9 cellular contexts compared by ENCODE assay signal in the genomic region with DNA sequence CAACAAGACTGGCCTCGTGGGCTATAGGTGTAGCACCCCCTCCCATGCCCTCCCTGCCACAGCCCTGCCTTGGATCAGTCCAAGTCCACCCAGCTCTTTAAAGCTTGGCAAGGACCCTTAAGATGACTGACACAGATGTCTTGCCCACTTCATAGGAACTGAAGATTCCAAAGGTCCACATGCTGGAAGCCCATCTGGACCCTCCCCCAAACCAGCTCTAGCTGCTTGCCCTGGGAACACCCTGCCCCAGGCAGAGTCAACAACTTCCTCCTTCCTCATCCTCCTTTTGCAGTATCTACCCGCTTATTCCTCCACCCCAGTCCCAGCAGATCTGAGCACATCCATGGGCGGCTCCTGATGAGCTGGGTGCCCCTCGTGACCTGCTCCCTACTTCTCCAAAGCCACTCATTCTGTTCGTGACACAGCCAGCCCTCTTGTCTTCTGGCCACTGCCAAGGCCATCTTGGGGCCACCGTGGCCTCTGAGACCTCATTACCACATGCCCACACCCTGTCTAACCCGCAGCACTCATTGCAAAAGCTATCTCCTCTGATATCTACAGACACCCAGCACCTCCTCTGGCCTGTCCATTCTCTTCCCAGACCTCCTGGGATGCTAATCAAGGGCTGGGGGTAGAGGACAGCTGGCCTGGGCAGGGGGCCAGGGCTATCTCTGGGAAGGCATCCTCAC. TPM values are rescaled to one million over a fixed set of nuclear protein-coding genes. Genes with fewer than 3 reads are reported as not detected.
DNase-seq lines count a peak whose midpoint lies in the region; ATAC-seq and TF ChIP-seq lines count a peak whose summit lies in the region.
"Had no signal": no experiment of that assay in that cellular context is flagged by ENCODE, and none has a peak within 500 bp of the region (broad histone marks: within the 10 kb centered on the region; RNA-seq: fewer than 3 reads in every experiment).

No MANE protein-coding gene starts in this region.

- no peak overlapping the region for H3K4me3 Mint-ChIP-seq in activated CD4-positive, alpha-beta T cell treated with anti-CD3 and anti-CD28 coated beads, Interleukin-2, amount 10 ng/mL, durations not matched to agents 7 days and 5 days
- H3K4me3 Mint-ChIP-seq in type B pancreatic cell, result peak overlapping the region; percentile 76

- TF ChIP-seq CTCF in VCaP (conservative IDR thresholded peaks at IDR 0.05) (peak; percentile 51), liver (IDR thresholded peaks at IDR 0.05; ENCODE audit: low read depth, low read length, missing input control) (no peak), type B pancreatic cell (conservative IDR thresholded peaks at IDR 0.05) (peak; percentile 42)

- peak overlapping the region; percentile 90 for H3K27ac ChIP-seq in VCaP
- peak overlapping the region; percentile 38 to 53 for H3K27ac ChIP-seq in liver (ENCODE audit: low read depth in 1 of 2, low read length in 2 of 2)

- no peak for DNase-seq in activated CD4-positive, alpha-beta T cell treated with anti-CD3 and anti-CD28 coated beads, Interleukin-2, amount 10 ng/mL, durations not matched to agents 7 days and 5 days
- DNase-seq in activated CD4-positive, alpha-beta T cell treated with anti-CD3 and anti-CD28 coated beads, Interleukin-2, amount 50 U/mL, for 4 hours, result no peak
- DNase-seq in type B pancreatic cell (ENCODE audit: extremely low spot score, unreplicated experiment) (no peak), NCI-H1436 (lab: John Stamatoyannopoulos, UW) (no peak)

- no peak overlapping the region for H3K9ac ChIP-seq in liver (ENCODE audit: low read depth in 1 of 2, low read length in 2 of 2)

- 53% methylated on average over 7 of the region's 7 CpGs for WGBS in liver

- no peaks in the 10 kb centered on the region for H3K27me3 Mint-ChIP-seq in activated CD4-positive, alpha-beta T cell treated with anti-CD3 and anti-CD28 coated beads, Interleukin-2, amount 10 ng/mL, durations not matched to agents 7 days and 5 days
- H3K27me3 Mint-ChIP-seq in type B pancreatic cell, result no peaks in the 10 kb centered on the region

- H3K36me3 ChIP-seq in liver (ENCODE audit: control insufficient read depth in 4 of 4, insufficient read depth in 3 of 4, low read depth in 1 of 4, low read length in 3 of 4), result no peaks in the 10 kb centered on the region

- peak overlapping the region; percentile 85 for H3K27ac Mint-ChIP-seq in activated CD4-positive, alpha-beta T cell treated with anti-CD3 and anti-CD28 coated beads, Interleukin-2, amount 10 ng/mL, durations not matched to agents 7 days and 5 days
- peak overlapping the region; percentile 73 for H3K27ac Mint-ChIP-seq in type B pancreatic cell

- ATAC-seq in GM18868 (IDR thresholded peaks at IDR 0.05; ENCODE audit: unreplicated experiment) (no peak), GM18907 (IDR thresholded peaks at IDR 0.05; ENCODE audit: unreplicated experiment) (no peak)

- CTCF ChIA-PET in activated CD4-positive, alpha-beta T cell treated with anti-CD3 and anti-CD28 coated beads, Interleukin-2, amount 10 ng/mL, durations not matched to agents 7 days and 5 days (lab: Charles Lee), result interaction anchor here (0.6 to 4.7 kb wide), 16 partner anchors 9 to 289 kb away, joined by 3 to 26 read pairs (median 6); partner anchors contain the start of genes CCDC51, SLC26A6 and TMA7

- no peaks in the 10 kb centered on the region for H3K36me3 Mint-ChIP-seq in activated CD4-positive, alpha-beta T cell treated with anti-CD3 and anti-CD28 coated beads, Interleukin-2, amount 10 ng/mL, durations not matched to agents 7 days and 5 days (ENCODE audit: low read depth)
- peaks cover 4% of the 10 kb centered on the region for H3K36me3 Mint-ChIP-seq in type B pancreatic cell

- no peak for TF ChIP-seq RAD21 in liver (IDR thresholded peaks at IDR 0.05)

- no peaks in the 10 kb centered on the region for H3K9me3 Mint-ChIP-seq in activated CD4-positive, alpha-beta T cell treated with anti-CD3 and anti-CD28 coated beads, Interleukin-2, amount 10 ng/mL, durations not matched to agents 7 days and 5 days
- H3K9me3 Mint-ChIP-seq in type B pancreatic cell, result no peaks in the 10 kb centered on the region

- H3K4me1 ChIP-seq in liver (ENCODE audit: control insufficient read depth in 4 of 4, insufficient read depth in 4 of 4, low read length in 3 of 4), result peaks cover 8 to 42% (median 19%) of the 10 kb centered on the region in 4 donors

- POLR2A ChIA-PET in activated CD4-positive, alpha-beta T cell treated with anti-CD3 and anti-CD28 coated beads, Interleukin-2, amount 10 ng/mL, durations not matched to agents 7 days and 5 days (lab: Charles Lee), result interaction anchor here (0.6 kb wide), 1 partner anchor 102 kb away, joined by 4 read pairs; no protein-coding TSS in a partner anchor

- H3K9me3 ChIP-seq in liver (ENCODE audit: control insufficient read depth in 4 of 4, low read length in 3 of 4), result no peaks in the 10 kb centered on the region

- peaks cover 60% of the 10 kb centered on the region for H3K4me1 Mint-ChIP-seq in activated CD4-positive, alpha-beta T cell treated with anti-CD3 and anti-CD28 coated beads, Interleukin-2, amount 10 ng/mL, durations not matched to agents 7 days and 5 days
- peaks cover 44% of the 10 kb centered on the region for H3K4me1 Mint-ChIP-seq in type B pancreatic cell (ENCODE audit: unreplicated experiment)

- H3K27me3 ChIP-seq in liver (ENCODE audit: control insufficient read depth in 4 of 4, insufficient read depth in 4 of 4, low read length in 3 of 4), result no peaks in the 10 kb centered on the region

- no peak overlapping the region for H3K4me3 ChIP-seq in liver (ENCODE audit: low read depth in 1 of 3, low read length in 3 of 3)

TF ChIP-seq in liver, 16 proteins besides CTCF, POLR2A, EP300 and RAD21:
- TF ChIP-seq SP1 (IDR thresholded peaks at IDR 0.05), result peak; percentile 9
- TF ChIP-seq EGR1 (IDR thresholded peaks at IDR 0.05; ENCODE audit: low read depth in 2 of 2), result no peak
- no peak for TF ChIP-seq GABPA (IDR thresholded peaks at IDR 0.05 in 1 of 2, conservative IDR thresholded peaks at IDR 0.05 in 1 of 2)
- TF ChIP-seq YY1 (IDR thresholded peaks at IDR 0.05), result no peak
- TF ChIP-seq ZBTB33 (IDR thresholded peaks at IDR 0.05), result no peak

RNA-seq across cellular contexts. Expression of gene PFKFB4, which starts 2.0 kb away (rescaled TPM):
- 10 to 100 TPM; 21.6 to 24.9 TPM for total RNA-seq in activated CD4-positive, alpha-beta T cell treated with anti-CD3 and anti-CD28 coated beads, Interleukin-2, amount 10 ng/mL, durations not matched to agents 7 days and 5 days
- total RNA-seq in liver, result 1 to 10 TPM; 2.7 to 5.3 TPM
- polyA plus RNA-seq in liver, result under 1 TPM; 0.46 to 0.78 TPM
- total RNA-seq in type B pancreatic cell (ENCODE audit: low replicate concordance), result 10.5 and 11.3 TPM in 2 replicates

RNA-seq across cellular contexts. Expression of gene UCN2, which starts 5.0 kb away (rescaled TPM):
- not detected for total RNA-seq in activated CD4-positive, alpha-beta T cell treated with anti-CD3 and anti-CD28 coated beads, Interleukin-2, amount 10 ng/mL, durations not matched to agents 7 days and 5 days
- total RNA-seq in liver, result under 1 TPM in 1 of 2 donors, not detected in 1; 0.08 TPM
- not detected for polyA plus RNA-seq in liver
- total RNA-seq in type B pancreatic cell (ENCODE audit: low replicate concordance), result 0.72 and 0.83 TPM in 2 replicates
- total RNA-seq: dermis microvascular lymphatic vessel endothelial cell had no signal

RNA-seq across cellular contexts. Expression of gene COL7A1, which starts 36.5 kb away (rescaled TPM):
- total RNA-seq in activated CD4-positive, alpha-beta T cell treated with anti-CD3 and anti-CD28 coated beads, Interleukin-2, amount 10 ng/mL, durations not matched to agents 7 days and 5 days, result 1 to 10 TPM in 1 of 2 experiments, under 1 TPM in 1; 0.52 to 1.3 TPM
- total RNA-seq in liver (under 1 TPM; 0.37 to 0.84 TPM), type B pancreatic cell (ENCODE audit: low replicate concordance) (17.6 and 32.3 TPM in 2 replicates)
- polyA plus RNA-seq in liver, result under 1 TPM; 0.24 to 0.43 TPM

RNA-seq across cellular contexts. Expression of gene UQCRC1, which starts 50.9 kb away (rescaled TPM):
- total RNA-seq in activated CD4-positive, alpha-beta T cell treated with anti-CD3 and anti-CD28 coated beads, Interleukin-2, amount 10 ng/mL, durations not matched to agents 7 days and 5 days, result 100 to 1,000 TPM; 150 to 157 TPM
- total RNA-seq in liver, result 100 to 1,000 TPM; 153 to 373 TPM
- 100 to 1,000 TPM; 275 to 304 TPM for polyA plus RNA-seq in liver
- 273 and 324 TPM in 2 replicates for total RNA-seq in type B pancreatic cell (ENCODE audit: low replicate concordance)

RNA-seq across cellular contexts. Expression of gene SHISA5, which starts 54.6 kb away (rescaled TPM):
- total RNA-seq in activated CD4-positive, alpha-beta T cell treated with anti-CD3 and anti-CD28 coated beads, Interleukin-2, amount 10 ng/mL, durations not matched to agents 7 days and 5 days, result 100 to 1,000 TPM; 266 to 271 TPM
- total RNA-seq in liver (10 to 100 TPM; 40.7 to 50.3 TPM), type B pancreatic cell (ENCODE audit: low replicate concordance) (162 and 193 TPM in 2 replicates)
- 100 to 1,000 TPM; 101 to 104 TPM for polyA plus RNA-seq in liver
